Comparison of ENCODE assay signal across 11 cellular contexts in genomic region chr7:55192718-55193117, GRCh38.
A peak's percentile ranks its signal among the peaks of the same experiment; 100 is the strongest.
DNase-seq lines count a peak whose midpoint lies in the region; ATAC-seq and TF ChIP-seq lines count a peak whose summit lies in the region.
"Had no signal": no experiment of that assay in that cellular context is flagged by ENCODE, and none has a peak within 500 bp of the region (broad histone marks: within the 10 kb centered on the region; RNA-seq: fewer than 3 reads in every experiment).

No MANE protein-coding gene starts in this region.

- TF ChIP-seq POLR2A in body of pancreas (IDR thresholded peaks at IDR 0.05), result no peak

- H3K4me1 ChIP-seq in right atrium auricular region (peaks cover 0 to 35% of the 10 kb centered on the region in 2 donors), adipocyte (ENCODE audit: control insufficient read depth, insufficient read depth, low read length) (peaks cover 29% of the 10 kb centered on the region), hepatocyte (ENCODE audit: insufficient read depth) (peaks cover 24% of the 10 kb centered on the region), body of pancreas (peaks cover 11% of the 10 kb centered on the region)

- peaks cover 13% of the 10 kb centered on the region for H3K36me3 ChIP-seq in right atrium auricular region
- peaks cover 32% of the 10 kb centered on the region for H3K36me3 ChIP-seq in adipocyte (ENCODE audit: control insufficient read depth, insufficient read depth, low read length, severe bottlenecking)
- H3K36me3 ChIP-seq in hepatocyte (replicated peaks; ENCODE audit: insufficient read depth, low read depth), result no peaks in the 10 kb centered on the region
- peaks cover 0 to 10% of the 10 kb centered on the region in 2 donors for H3K36me3 ChIP-seq in body of pancreas (replicated peaks in 1 of 2; ENCODE audit: insufficient read depth in 1 of 2, low read depth in 2 of 2)
- H3K36me3 ChIP-seq: BLaER1 treated with 17β-estradiol and CSF1 and Interleukin-3, amounts not matched to agents 10 nM and 100 nM had no signal

- no peaks in the 10 kb centered on the region for H3K9me2 ChIP-seq in hepatocyte (replicated peaks; ENCODE audit: insufficient read depth)

- no peak overlapping the region for H2AFZ ChIP-seq in hepatocyte

- TF ChIP-seq CTCF in right atrium auricular region (IDR thresholded peaks at IDR 0.05), result no peak
- TF ChIP-seq CTCF in hepatocyte (IDR thresholded peaks at IDR 0.05; ENCODE audit: poor library complexity), result no peak
- TF ChIP-seq CTCF in body of pancreas (IDR thresholded peaks at IDR 0.05), result no peak

- intact Hi-C loops in left ventricle myocardium superior (cut with micrococcal nuclease) (no loop called here), body of pancreas (cut with DNase I) (no loop called here)

- WGBS in hepatocyte (ENCODE audit: low lambda C conversion rate, missing lambda C conversion rate), result 27% methylated on average over 7 of the region's 7 CpGs
- 52 to 67% methylated on average over 7 of the region's 7 CpGs for WGBS in body of pancreas, 2 donors

- no peaks in the 10 kb centered on the region for H3K9me3 ChIP-seq in right atrium auricular region
- H3K9me3 ChIP-seq in adipocyte (ENCODE audit: control insufficient read depth, low read length), result no peaks in the 10 kb centered on the region
- H3K9me3 ChIP-seq in hepatocyte (ENCODE audit: low read depth), result no peaks in the 10 kb centered on the region
- H3K9me3 ChIP-seq in body of pancreas, result no peaks in the 10 kb centered on the region
- H3K9me3 ChIP-seq: BLaER1 treated with 17β-estradiol and CSF1 and Interleukin-3, amounts not matched to agents 10 nM and 100 nM had no signal

- no peaks in the 10 kb centered on the region for H4K20me1 ChIP-seq in hepatocyte (ENCODE audit: insufficient read depth, poor library complexity, severe bottlenecking)
- H4K20me1 ChIP-seq: BLaER1 treated with 17β-estradiol and CSF1 and Interleukin-3, amounts not matched to agents 10 nM and 100 nM had no signal

- H3K79me2 ChIP-seq in hepatocyte, result no peaks in the 10 kb centered on the region

- H3K27me3 ChIP-seq in right atrium auricular region (no peaks in the 10 kb centered on the region), adipocyte (replicated peaks; ENCODE audit: control insufficient read depth, insufficient read depth, low read length) (no peaks in the 10 kb centered on the region), hepatocyte (no peaks in the 10 kb centered on the region), body of pancreas (no peaks in the 10 kb centered on the region)
- H3K27me3 ChIP-seq: BLaER1 treated with 17β-estradiol and CSF1 and Interleukin-3, amounts not matched to agents 10 nM and 100 nM had no signal

- no peak for ATAC-seq in left ventricle myocardium superior
- ATAC-seq in HG02938 (IDR thresholded peaks at IDR 0.05; ENCODE audit: unreplicated experiment), result no peak
- ATAC-seq in HG03354 (IDR thresholded peaks at IDR 0.05; ENCODE audit: poor library complexity, severe bottlenecking, unreplicated experiment), result no peak
- no peak for ATAC-seq in body of pancreas
- ATAC-seq: GM12878 had no signal

- no peak for DNase-seq in right atrium auricular region (ENCODE audit: low spot score)
- DNase-seq in left ventricle myocardium superior, result no peak
- DNase-seq in adipocyte (ENCODE audit: low read depth), result peak; percentile 89
- no peak for DNase-seq in hepatocyte (ENCODE audit: low spot score)
- no peak for DNase-seq in body of pancreas
- DNase-seq in stimulated activated CD4-positive, alpha-beta T cell treated with anti-CD3 and anti-CD28 coated beads, Interleukin-2, amount 100 ng/mL, for 24 hours, result no peak
- DNase-seq: activated CD4-positive, CD25-positive, alpha-beta regulatory T cell had no signal

- H3K4me2 ChIP-seq in hepatocyte, result no peak overlapping the region
- H3K4me2 ChIP-seq: BLaER1 treated with 17β-estradiol and CSF1 and Interleukin-3, amounts not matched to agents 10 nM and 100 nM had no signal

- H3K4me3 ChIP-seq in right atrium auricular region (no peak overlapping the region), adipocyte (ENCODE audit: low read length) (no peak overlapping the region), hepatocyte (no peak overlapping the region), body of pancreas (no peak overlapping the region)
- H3K4me3 ChIP-seq: BLaER1 treated with 17β-estradiol and CSF1 and Interleukin-3, amounts not matched to agents 10 nM and 100 nM; GM12878 had no signal

- H3K27ac ChIP-seq in right atrium auricular region (peak overlapping the region; percentile 7 to 22), hepatocyte (peak overlapping the region; percentile 85), body of pancreas (no peak overlapping the region)
- H3K27ac ChIP-seq: BLaER1 treated with 17β-estradiol and CSF1 and Interleukin-3, amounts not matched to agents 10 nM and 100 nM had no signal

- peak overlapping the region; percentile 13 for H3K9ac ChIP-seq in adipocyte (ENCODE audit: low read length)
- H3K9ac ChIP-seq: BLaER1 treated with 17β-estradiol and CSF1 and Interleukin-3, amounts not matched to agents 10 nM and 100 nM had no signal

Comparison
In these comparisons a context has a peak if more than half of its experiments do, and no peak if none do; other contexts are left out.
1. H3K27ac ChIP-seq: peak in right atrium auricular region (2 of 2) and hepatocyte (single experiment); none in body of pancreas (0 of 4).